In the genomic region with DNA sequence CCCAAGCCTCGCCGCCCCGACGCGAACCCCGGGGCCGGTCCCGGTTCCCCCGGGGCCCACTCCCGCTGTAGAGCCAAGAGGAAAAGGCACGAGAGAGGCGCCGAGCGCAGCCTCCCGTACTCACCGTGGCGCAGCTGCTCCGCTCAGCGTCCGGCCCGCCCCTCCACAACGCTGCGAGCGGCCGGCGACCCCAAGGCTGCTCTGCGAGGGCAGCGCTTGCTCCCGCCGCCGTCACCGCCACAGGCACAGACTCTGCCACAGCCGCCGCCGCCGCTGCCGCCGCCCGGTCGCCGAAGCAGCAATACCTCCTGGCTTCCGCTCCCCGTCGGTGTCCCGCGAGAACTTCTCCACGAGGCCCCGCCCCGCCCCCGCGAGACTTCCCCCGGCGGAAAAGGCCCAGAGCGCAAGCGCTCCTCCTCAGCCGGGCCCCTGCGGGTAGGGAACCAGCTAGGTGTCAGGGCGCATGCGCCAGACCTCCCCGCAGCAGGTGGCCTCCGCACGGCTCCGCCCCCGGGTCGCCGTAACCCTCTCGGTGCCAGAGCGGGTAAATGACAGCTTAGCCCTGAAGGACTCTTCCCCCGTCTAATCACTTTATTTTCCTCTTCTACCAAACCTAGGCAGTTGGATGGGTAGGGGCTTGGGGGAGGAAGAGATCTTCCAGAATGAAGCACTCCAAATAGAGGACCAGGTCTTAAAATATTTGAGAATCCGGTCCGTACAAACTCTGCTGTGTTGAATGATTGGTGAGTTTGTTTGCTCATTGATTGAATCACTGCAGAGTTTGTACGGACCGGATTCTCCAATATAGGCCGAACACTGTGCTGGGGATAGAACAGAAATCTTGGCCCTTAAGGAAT, we compare ENCODE assay signal across 8 cellular contexts. TPM values are rescaled to one million over a fixed set of nuclear protein-coding genes. Genes with fewer than 3 reads are reported as not detected.
DNase-seq lines count a peak whose midpoint lies in the region; ATAC-seq, FAIRE-seq and TF ChIP-seq lines count a peak whose summit lies in the region.

A gene (minus strand): TSS at position 314 of the 857 bp plus-strand sequence. CDS start 12,050 bp downstream, outside the sequence.

- peaks cover 48% of the 10 kb centered on the region for H3K4me1 Mint-ChIP-seq in activated T-cell treated with anti-CD3 and anti-CD28 coated beads, Interleukin-2, amount 50 U/mL, for 72 hours (ENCODE audit: low read depth)

- H3K27me3 ChIP-seq in Karpas-422 (ENCODE audit: low read length), result no peaks in the 10 kb centered on the region
- no peaks in the 10 kb centered on the region for H3K27me3 ChIP-seq in esophagus muscularis mucosa
- no peaks in the 10 kb centered on the region for H3K27me3 ChIP-seq in muscle layer of duodenum (ENCODE audit: low read depth, low read length)

- peak within 1 kb of the TSS; percentile 86 to 93 for H3K4me3 Mint-ChIP-seq in activated T-cell treated with anti-CD3 and anti-CD28 coated beads, Interleukin-2, amount 50 U/mL, for 72 hours

- peaks cover 49% of the 10 kb centered on the region for H3K79me2 ChIP-seq in Karpas-422 (ENCODE audit: low read length)

- TF ChIP-seq EP300 in esophagus muscularis mucosa (IDR thresholded peaks at IDR 0.05), result no peak

- peak within 1 kb of the TSS; percentile 95 for H3K4me2 ChIP-seq in Karpas-422 (ENCODE audit: low read depth, low read length, poor library complexity, severe bottlenecking)

- no peaks in the 10 kb centered on the region for H3K9me3 Mint-ChIP-seq in activated T-cell treated with anti-CD3 and anti-CD28 coated beads, Interleukin-2, amount 50 U/mL, for 72 hours

- no peak for FAIRE-seq in RCC 7860 (lab: Jason Lieb, UNC)

- H3K36me3 Mint-ChIP-seq in activated T-cell treated with anti-CD3 and anti-CD28 coated beads, Interleukin-2, amount 50 U/mL, for 72 hours (ENCODE audit: insufficient read depth in 2 of 2), result peaks cover 4 to 5% of the 10 kb centered on the region in 2 donors

- peaks cover 30% of the 10 kb centered on the region for H4K20me1 ChIP-seq in Karpas-422 (ENCODE audit: insufficient read depth, low read depth, low read length)

- H3K4me3 ChIP-seq in Karpas-422 (ENCODE audit: low read length) (peak within 1 kb of the TSS; percentile 98), esophagus muscularis mucosa (peak within 1 kb of the TSS; percentile 99 to 100 (median 100)), muscle layer of duodenum (ENCODE audit: low read depth in 1 of 2, low read length in 2 of 2) (peak within 1 kb of the TSS; percentile 91 to 97)

- peak in 2 of 3 experiments; percentile 24 to 32 for TF ChIP-seq CTCF in esophagus muscularis mucosa (IDR thresholded peaks at IDR 0.05)

- peak within 1 kb of the TSS; percentile 83 for H3K27ac Mint-ChIP-seq in activated T-cell treated with anti-CD3 and anti-CD28 coated beads, Interleukin-2, amount 50 U/mL, for 72 hours

- no peaks in the 10 kb centered on the region for H3K27me3 Mint-ChIP-seq in activated T-cell treated with anti-CD3 and anti-CD28 coated beads, Interleukin-2, amount 50 U/mL, for 72 hours (ENCODE audit: low read depth)

- peak within 1 kb of the TSS; percentile 92 for H2AFZ ChIP-seq in Karpas-422 (ENCODE audit: low read length)

- H3K36me3 ChIP-seq in Karpas-422 (ENCODE audit: insufficient read depth, low read length) (peaks cover 13% of the 10 kb centered on the region), esophagus muscularis mucosa (no peaks in the 10 kb centered on the region), muscle layer of duodenum (ENCODE audit: control insufficient read depth in 1 of 2, insufficient read depth in 2 of 2, low read length in 2 of 2) (peaks cover 0 to 5% of the 10 kb centered on the region in 2 donors)

- 2% methylated on average over 26 of the region's 74 CpGs for WGBS in esophagus muscularis mucosa

- H3K27ac ChIP-seq in Karpas-422 (ENCODE audit: low read length) (peak within 1 kb of the TSS; percentile 88), esophagus muscularis mucosa (replicated peaks in 1 of 4) (peak within 1 kb of the TSS; percentile 93 to 98 (median 97)), muscle layer of duodenum (ENCODE audit: low read length) (peak within 1 kb of the TSS; percentile 84)

- peak; percentile 75 for ATAC-seq in GM21786 (IDR thresholded peaks at IDR 0.05; ENCODE audit: unreplicated experiment)
- ATAC-seq in activated T-cell treated with anti-CD3 and anti-CD28 coated beads, Interleukin-2, amount 50 U/mL, for 72 hours (replicated peaks in 1 of 2), result peak; percentile 82 to 88

- H3K4me1 ChIP-seq in Karpas-422 (ENCODE audit: low read length) (peaks cover 34% of the 10 kb centered on the region), esophagus muscularis mucosa (peaks cover 23 to 52% (median 41%) of the 10 kb centered on the region in 4 donors), muscle layer of duodenum (ENCODE audit: control insufficient read depth in 1 of 2, insufficient read depth in 2 of 2, low read length in 2 of 2) (peaks cover 10 to 27% of the 10 kb centered on the region in 2 donors)

- H3K9ac ChIP-seq in Karpas-422 (ENCODE audit: low read length), result peak within 1 kb of the TSS; percentile 98

- H3K9me3 ChIP-seq in Karpas-422 (ENCODE audit: low read length), result no peaks in the 10 kb centered on the region
- H3K9me3 ChIP-seq in esophagus muscularis mucosa, result no peaks in the 10 kb centered on the region
- H3K9me3 ChIP-seq in muscle layer of duodenum (ENCODE audit: control insufficient read depth in 1 of 2, low read length in 2 of 2), result no peaks in the 10 kb centered on the region

- DNase-seq in DMS153 treated with DMSO at 0.1 percent for 48 hours (lab: John Stamatoyannopoulos, UW; ENCODE audit: unreplicated experiment) (peak; percentile 96), Karpas-422 (peak; percentile 99), RCC 7860 (ENCODE audit: low spot score) (peak; percentile 91), esophagus muscularis mucosa (ENCODE audit: extremely low spot score) (peak; percentile 99)
- peak; percentile 100 for DNase-seq in activated T-cell treated with anti-CD3 and anti-CD28 coated beads, Interleukin-2, amount 50 U/mL, for 72 hours
- peak; percentile 99 for DNase-seq in stimulated activated CD8-positive, alpha-beta memory T cell treated with anti-CD3 and anti-CD28 coated beads, Interleukin-7, amount 100 ng/mL, for 24 hours (ENCODE audit: low read depth)

- H3K9me2 ChIP-seq in Karpas-422 (replicated peaks; ENCODE audit: insufficient read depth, low read length), result no peaks in the 10 kb centered on the region

- intact Hi-C loops in esophagus muscularis mucosa (cut with DNase I), result loop anchor here (2.0 to 5.0 kb wide), 2 partner anchors 83 to 133 kb away; a partner anchor contains a TSS

- TF ChIP-seq POLR2A in esophagus muscularis mucosa (IDR thresholded peaks at IDR 0.05; ENCODE audit: low read depth), result peak; percentile 70

RNA-seq across cellular contexts. Expression of the gene that starts here (rescaled TPM):
- total RNA-seq in Karpas-422 (2014; rRNA removed; shearing (Covaris generic); ENCODE audit: low replicate concordance), result 106 and 193 TPM in 2 replicates
- total RNA-seq in activated T-cell treated with anti-CD3 and anti-CD28 coated beads, Interleukin-2, amount 50 U/mL, for 72 hours, result 100 to 1,000 TPM; 209 to 218 TPM
- total RNA-seq in esophagus muscularis mucosa, result 100 to 1,000 TPM in 3 of 4 donors, 10 to 100 TPM in 1; 84.3 to 140 (median 113) TPM

Comparison
In these comparisons a context has a peak if more than half of its experiments do, and no peak if none do; other contexts are left out.
1. Peak in every context shown above with its lines: DNase-seq, ATAC-seq, H3K4me3 ChIP-seq and H3K27ac ChIP-seq.